2 cellular contexts compared by ENCODE assay signal in the genomic region with DNA sequence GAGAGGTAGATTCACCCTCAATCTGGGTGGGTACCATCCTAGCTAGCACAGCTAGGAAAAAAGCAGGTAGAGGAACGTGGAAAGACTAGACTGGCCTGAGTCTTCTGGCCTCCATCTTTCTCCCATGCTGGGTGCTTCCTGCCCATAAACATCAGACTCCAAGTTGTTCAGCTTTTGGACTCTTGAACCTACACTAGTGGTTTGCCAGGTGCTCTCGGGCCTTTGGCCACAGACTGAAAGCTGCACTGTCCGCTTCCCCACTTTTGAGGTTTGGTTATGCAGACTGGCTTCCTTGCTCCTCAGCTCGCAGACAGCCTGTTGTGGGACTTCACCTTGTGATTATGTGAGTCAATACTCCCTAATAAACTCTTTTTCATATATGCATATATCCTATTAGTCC.
A peak's percentile ranks its signal among the peaks of the same experiment; 100 is the strongest.
TF ChIP-seq lines count a peak whose summit lies in the region.

No MANE protein-coding gene starts in this region.

TF ChIP-seq in liver, 16 proteins besides CTCF, POLR2A, EP300 and RAD21:
- TF ChIP-seq HNF4A (conservative IDR thresholded peaks at IDR 0.05) (peak; percentile 72 to 76), JUND (IDR thresholded peaks at IDR 0.05) (no peak), YY1 (IDR thresholded peaks at IDR 0.05) (no peak), NR2F2 (IDR thresholded peaks at IDR 0.05) (no peak), SP1 (IDR thresholded peaks at IDR 0.05) (peak; percentile 42), RXRA (IDR thresholded peaks at IDR 0.05) (no peak), HNF4G (IDR thresholded peaks at IDR 0.05) (peak; percentile 14), FOXA2 (IDR thresholded peaks at IDR 0.05) (no peak), FOXA1 (IDR thresholded peaks at IDR 0.05) (no peak)
- TF ChIP-seq, protein P1, sequence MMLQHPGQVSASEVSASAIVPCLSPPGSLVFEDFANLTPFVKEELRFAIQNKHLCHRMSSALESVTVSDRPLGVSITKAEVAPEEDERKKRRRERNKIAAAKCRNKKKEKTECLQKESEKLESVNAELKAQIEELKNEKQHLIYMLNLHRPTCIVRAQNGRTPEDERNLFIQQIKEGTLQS (IDR thresholded peaks at IDR 0.05) = no peak

TF ChIP-seq in HepG2, 621 proteins besides CTCF, POLR2A, EP300 and RAD21:
- TF ChIP-seq ZSCAN25 (CRISPR knock-in tag; IDR thresholded peaks at IDR 0.05) = no peak
- TF ChIP-seq, protein P2, sequence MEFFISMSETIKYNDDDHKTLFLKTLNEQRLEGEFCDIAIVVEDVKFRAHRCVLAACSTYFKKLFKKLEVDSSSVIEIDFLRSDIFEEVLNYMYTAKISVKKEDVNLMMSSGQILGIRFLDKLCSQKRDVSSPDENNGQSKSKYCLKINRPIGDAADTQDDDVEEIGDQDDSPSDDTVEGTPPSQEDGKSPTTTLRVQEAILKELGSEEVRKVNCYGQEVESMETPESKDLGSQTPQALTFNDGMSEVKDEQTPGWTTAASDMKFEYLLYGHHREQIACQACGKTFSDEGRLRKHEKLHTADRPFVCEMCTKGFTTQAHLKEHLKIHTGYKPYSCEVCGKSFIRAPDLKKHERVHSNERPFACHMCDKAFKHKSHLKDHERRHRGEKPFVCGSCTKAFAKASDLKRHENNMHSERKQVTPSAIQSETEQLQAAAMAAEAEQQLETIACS (CRISPR knock-in tag; IDR thresholded peaks at IDR 0.05) = no peak
